Comparison of ENCODE assay signal across 11 cellular contexts in genomic region chr1:235902638-235903542, GRCh38. TPM values are rescaled to one million over a fixed set of nuclear protein-coding genes. Genes with fewer than 3 reads are reported as not detected.
DNase-seq lines count a peak whose midpoint lies in the region; ATAC-seq and TF ChIP-seq lines count a peak whose summit lies in the region.
"Had no signal": no experiment of that assay in that cellular context is flagged by ENCODE, and none has a peak within 500 bp of the region (broad histone marks: within the 10 kb centered on the region; RNA-seq: fewer than 3 reads in every experiment).

No MANE protein-coding gene starts in this region.

- peak; percentile 77 for ATAC-seq in omental fat pad (ENCODE audit: low FRiP score)
- no peak for ATAC-seq in HG02610 (IDR thresholded peaks at IDR 0.05; ENCODE audit: unreplicated experiment)

- DNase-seq in DMS53 treated with DMSO at 0.1 percent for 48 hours (lab: John Stamatoyannopoulos, UW; ENCODE audit: unreplicated experiment) = peak; percentile 17
- DNase-seq in NB4 (ENCODE audit: low read depth) = peak; percentile 70
- DNase-seq in cerebellar cortex (ENCODE audit: low spot score) = peak; percentile 44
- DNase-seq in omental fat pad (ENCODE audit: low spot score) = no peak
- DNase-seq in NCI-H1436 (lab: John Stamatoyannopoulos, UW) = no peak
- DNase-seq in stimulated activated CD4-positive, alpha-beta T cell treated with anti-CD3 and anti-CD28 coated beads, Interleukin-1b, Interleukin-23, amount 100 ng/mL, for 48 hours = no peak
- no peak for DNase-seq in NCI-H1694 treated with DMSO at 0.1 percent for 48 hours (lab: John Stamatoyannopoulos, UW)
- DNase-seq: DND-41, esophagus squamous epithelium had no signal

- H3K4me3 ChIP-seq in NB4 (ENCODE audit: low read depth, low read length) = no peak overlapping the region
- H3K4me3 ChIP-seq: esophagus squamous epithelium, tibial nerve had no signal

- TF ChIP-seq CTCF in NB4 (IDR thresholded peaks at IDR 0.05; ENCODE audit: low read depth, low read length) (no peak), omental fat pad (IDR thresholded peaks at IDR 0.05) (no peak)

- no peak for TF ChIP-seq POLR2A in NB4 (IDR thresholded peaks at IDR 0.05; ENCODE audit: extremely low read depth, insufficient read length)

RNA-seq across cellular contexts. Expression of gene LYST, which starts 36.2 kb away (rescaled TPM):
- total RNA-seq in omental fat pad = 100 to 1,000 TPM in 1 of 4 donors, 10 to 100 TPM in 3; 27.8 to 128 (median 41.3) TPM

Comparison
In these comparisons a context has a peak if more than half of its experiments do, and no peak if none do; other contexts are left out.
1. DNase-seq: peak in DMS53 treated with DMSO at 0.1 percent for 48 hours (single experiment), NB4 (single experiment) and cerebellar cortex (single experiment); none in omental fat pad (single experiment), NCI-H1436 (single experiment), stimulated activated CD4-positive, alpha-beta T cell treated with anti-CD3 and anti-CD28 coated beads, Interleukin-1b, Interleukin-23, amount 100 ng/mL, for 48 hours (single experiment) and NCI-H1694 treated with DMSO at 0.1 percent for 48 hours (single experiment).